In genomic region chr11:13480198-13480597, GRCh38 we compare ENCODE assay signal across 1 cellular context.
TF ChIP-seq lines count a peak whose summit lies in the region.

No MANE protein-coding gene starts in this region.

TF ChIP-seq in A549, 52 proteins besides CTCF, POLR2A, EP300 and RAD21 (continued from another document):
- TF ChIP-seq, protein P1, sequence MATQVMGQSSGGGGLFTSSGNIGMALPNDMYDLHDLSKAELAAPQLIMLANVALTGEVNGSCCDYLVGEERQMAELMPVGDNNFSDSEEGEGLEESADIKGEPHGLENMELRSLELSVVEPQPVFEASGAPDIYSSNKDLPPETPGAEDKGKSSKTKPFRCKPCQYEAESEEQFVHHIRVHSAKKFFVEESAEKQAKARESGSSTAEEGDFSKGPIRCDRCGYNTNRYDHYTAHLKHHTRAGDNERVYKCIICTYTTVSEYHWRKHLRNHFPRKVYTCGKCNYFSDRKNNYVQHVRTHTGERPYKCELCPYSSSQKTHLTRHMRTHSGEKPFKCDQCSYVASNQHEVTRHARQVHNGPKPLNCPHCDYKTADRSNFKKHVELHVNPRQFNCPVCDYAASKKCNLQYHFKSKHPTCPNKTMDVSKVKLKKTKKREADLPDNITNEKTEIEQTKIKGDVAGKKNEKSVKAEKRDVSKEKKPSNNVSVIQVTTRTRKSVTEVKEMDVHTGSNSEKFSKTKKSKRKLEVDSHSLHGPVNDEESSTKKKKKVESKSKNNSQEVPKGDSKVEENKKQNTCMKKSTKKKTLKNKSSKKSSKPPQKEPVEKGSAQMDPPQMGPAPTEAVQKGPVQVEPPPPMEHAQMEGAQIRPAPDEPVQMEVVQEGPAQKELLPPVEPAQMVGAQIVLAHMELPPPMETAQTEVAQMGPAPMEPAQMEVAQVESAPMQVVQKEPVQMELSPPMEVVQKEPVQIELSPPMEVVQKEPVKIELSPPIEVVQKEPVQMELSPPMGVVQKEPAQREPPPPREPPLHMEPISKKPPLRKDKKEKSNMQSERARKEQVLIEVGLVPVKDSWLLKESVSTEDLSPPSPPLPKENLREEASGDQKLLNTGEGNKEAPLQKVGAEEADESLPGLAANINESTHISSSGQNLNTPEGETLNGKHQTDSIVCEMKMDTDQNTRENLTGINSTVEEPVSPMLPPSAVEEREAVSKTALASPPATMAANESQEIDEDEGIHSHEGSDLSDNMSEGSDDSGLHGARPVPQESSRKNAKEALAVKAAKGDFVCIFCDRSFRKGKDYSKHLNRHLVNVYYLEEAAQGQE (IDR thresholded peaks at IDR 0.05) = no peak
- TF ChIP-seq MAFK (IDR thresholded peaks at IDR 0.05; ENCODE audit: partially characterized antibody) (no peak), PBX3 (IDR thresholded peaks at IDR 0.05) (no peak), SREBF2 (IDR thresholded peaks at IDR 0.05) (no peak), PHF8 (IDR thresholded peaks at IDR 0.05; ENCODE audit: borderline replicate concordance, low read depth) (no peak), FOSB (CRISPR knock-in tag; IDR thresholded peaks at IDR 0.05) (no peak)
